In genomic region chr15:52336530-52336929, GRCh38 we compare ENCODE assay signal across 12 cellular contexts. TPM values are rescaled to one million over a fixed set of nuclear protein-coding genes. Genes with fewer than 3 reads are reported as not detected.
DNase-seq lines count a peak whose midpoint lies in the region; ATAC-seq, FAIRE-seq and TF ChIP-seq lines count a peak whose summit lies in the region.
"Had no signal": no experiment of that assay in that cellular context is flagged by ENCODE, and none has a peak within 500 bp of the region (broad histone marks: within the 10 kb centered on the region; RNA-seq: fewer than 3 reads in every experiment).

No MANE protein-coding gene starts in this region.

- no peak overlapping the region for H3K27ac Mint-ChIP-seq in neural crest cell (ENCODE audit: unreplicated experiment)
- H3K27ac Mint-ChIP-seq: activated T-helper 1 cell treated with anti-CD3 and anti-CD28 coated beads, Interleukin-12 subunit alpha, Interleukin-12 subunit beta, Interleukin-2, Interleukin-4 antibody, amounts not matched to agents 30 ng/mL and 10 ng/mL and 1 ng/mL, durations not matched to agents 14 hours and 24 hours and 36 hours had no signal

- H3K27ac ChIP-seq in K562 (ENCODE audit: extremely low read depth, low read depth, low read length) (no peak overlapping the region), tibial artery (no peak overlapping the region)
- H3K27ac ChIP-seq: ascending aorta had no signal

- TF ChIP-seq CTCF in GM12872 (IDR thresholded peaks at IDR 0.05; ENCODE audit: insufficient read depth, low read depth, low read length) (0 out of 3 replicates have a peak, but pooled peaks have one; percentile 11), LNCaP clone FGC (IDR thresholded peaks at IDR 0.05; ENCODE audit: control insufficient read depth, extremely low read depth, insufficient read depth) (peak; percentile 67), K562 (IDR thresholded peaks at IDR 0.05 in 2 of 3, conservative IDR thresholded peaks at IDR 0.05 in 1 of 3; ENCODE audit: insufficient read depth in 2 of 3, low read depth in 1 of 3, low read length in 3 of 3) (peak in 1 of 3 experiments; percentile 34; a peak in 2 of 6 replicates), neural crest cell (conservative IDR thresholded peaks at IDR 0.05) (peak; percentile 33), tibial artery (IDR thresholded peaks at IDR 0.05) (no peak)

- CTCF ChIA-PET in K562 (lab: Yijun Ruan, JAX; ENCODE audit: low intra/inter-chr PET ratio), result interaction anchor here (0.7 kb wide), 1 partner anchor 153 kb away, joined by 3 read pairs; no protein-coding TSS in a partner anchor

- FAIRE-seq in K562 (lab: Jason Lieb, UNC), result no peak
- FAIRE-seq: endometrium had no signal

- no peaks in the 10 kb centered on the region for H3K9me3 Mint-ChIP-seq in neural crest cell
- H3K9me3 Mint-ChIP-seq: activated T-helper 1 cell treated with anti-CD3 and anti-CD28 coated beads, Interleukin-12 subunit alpha, Interleukin-12 subunit beta, Interleukin-2, Interleukin-4 antibody, amounts not matched to agents 30 ng/mL and 10 ng/mL and 1 ng/mL, durations not matched to agents 14 hours and 24 hours and 36 hours had no signal

- no peak for TF ChIP-seq POLR2A in K562 (conservative IDR thresholded peaks at IDR 0.05)

- in situ Hi-C loops in K562 (cut with MboI), result no loop called here

- TF ChIP-seq RAD21 in K562 (CRISPR knock-in tag; conservative IDR thresholded peaks at IDR 0.05 in 1 of 2, IDR thresholded peaks at IDR 0.05 in 1 of 2), result no peak; a peak in 1 of 4 replicates

- ATAC-seq in K562, result peak; percentile 44; the same call in 2 of the 3 replicates

- H3K36me3 Mint-ChIP-seq in neural crest cell (ENCODE audit: low read depth), result peaks cover 3% of the 10 kb centered on the region

- peaks cover 13% of the 10 kb centered on the region for H3K4me1 Mint-ChIP-seq in neural crest cell

- H3K4me3 ChIP-seq in LNCaP clone FGC (ENCODE audit: low read depth, low read length) (no peak overlapping the region), K562 (no peak overlapping the region), tibial artery (no peak overlapping the region)
- H3K4me3 ChIP-seq: ascending aorta had no signal

- no peak overlapping the region for H3K4me3 Mint-ChIP-seq in neural crest cell
- H3K4me3 Mint-ChIP-seq: activated T-helper 1 cell treated with anti-CD3 and anti-CD28 coated beads, Interleukin-12 subunit alpha, Interleukin-12 subunit beta, Interleukin-2, Interleukin-4 antibody, amounts not matched to agents 30 ng/mL and 10 ng/mL and 1 ng/mL, durations not matched to agents 14 hours and 24 hours and 36 hours had no signal

- 1% methylated on average over 4 of the region's 4 CpGs for WGBS in K562 (ENCODE audit: insufficient coverage, low coverage, missing lambda C conversion rate)

- peaks cover 12% of the 10 kb centered on the region in 2 experiments; a peak in 4 of 5 replicates for H3K27me3 ChIP-seq in K562 (ENCODE audit: control insufficient read depth in 2 of 2, insufficient read depth in 2 of 2, low read length in 2 of 2)
- H3K27me3 ChIP-seq in tibial artery, result no peaks in the 10 kb centered on the region
- H3K27me3 ChIP-seq: ascending aorta had no signal

- no peaks in the 10 kb centered on the region for H4K20me1 ChIP-seq in K562 (replicated peaks; ENCODE audit: control insufficient read depth, insufficient read depth, low read length)

- H3K4me1 ChIP-seq in K562 (replicated peaks in 1 of 2; ENCODE audit: control insufficient read depth in 2 of 2, insufficient read depth in 2 of 2, low read length in 2 of 2) (no peaks in the 10 kb centered on the region), tibial artery (no peaks in the 10 kb centered on the region)
- H3K4me1 ChIP-seq: ascending aorta had no signal

- H3K27me3 Mint-ChIP-seq in neural crest cell (ENCODE audit: low read depth), result no peaks in the 10 kb centered on the region

- no peak overlapping the region for H3K9ac ChIP-seq in K562 (ENCODE audit: insufficient read depth in 1 of 2, low read depth in 2 of 2, low read length in 2 of 2)

- POLR2A ChIA-PET in K562 (lab: Yijun Ruan, JAX), result interaction anchor here (1.1 kb wide), 1 partner anchor 33 kb away, joined by 3 read pairs; no protein-coding TSS in a partner anchor

- BruUV-seq in K562 (replicated peaks; lab: Mats Ljungman, UMichigan), result no TSS peak

- DNase-seq in LNCaP clone FGC (ENCODE audit: low read depth) (peak; percentile 84), K562 (ENCODE audit: extremely low read depth in 1 of 4, low spot score in 3 of 4) (peak in 2 of 4 experiments; percentile 8 to 13), neural crest cell (ENCODE audit: low read depth, low spot score) (no peak), NCI-H446 (lab: John Stamatoyannopoulos, UW) (no peak), DMS79 (lab: John Stamatoyannopoulos, UW) (no peak), tibial artery (no peak)
- DNase-seq: activated CD4-positive, alpha-beta T cell treated with anti-CD3 and anti-CD28 coated beads for 1 hour; NCI-H2227 treated with DMSO at 0.1 percent for 48 hours had no signal

- TF ChIP-seq EP300 in K562 (IDR thresholded peaks at IDR 0.05; ENCODE audit: low read length), result no peak

- H3K36me3 ChIP-seq in K562 (ENCODE audit: control insufficient read depth, insufficient read depth, low read length) (no peaks in the 10 kb centered on the region), tibial artery (peaks cover 9 to 31% (median 18%) of the 10 kb centered on the region in 3 donors)

- H3K79me2 ChIP-seq in K562 (ENCODE audit: control insufficient read depth, insufficient read depth, low read length), result no peaks in the 10 kb centered on the region

- no peaks in the 10 kb centered on the region for H3K9me3 ChIP-seq in K562 (replicated peaks; ENCODE audit: control insufficient read depth, insufficient read depth, low read depth, low read length)
- no peaks in the 10 kb centered on the region for H3K9me3 ChIP-seq in tibial artery
- H3K9me3 ChIP-seq: ascending aorta had no signal

- H3K4me2 ChIP-seq in K562 (ENCODE audit: insufficient read depth, low read length), result no peak overlapping the region

- H2AFZ ChIP-seq in K562 (ENCODE audit: low read depth, low read length), result no peak overlapping the region

- intact Hi-C loops in K562 (cut with micrococcal nuclease), result loop anchor here (10.0 kb wide), 1 partner anchor 128 kb away; no protein-coding TSS in a partner anchor
- intact Hi-C loops in tibial artery (cut with DNase I; ENCODE audit: low total_unique reads), result no loop called here

- no peaks in the 10 kb centered on the region for H3K9me1 ChIP-seq in K562 (ENCODE audit: control insufficient read depth, insufficient read depth, low read length)

TF ChIP-seq in K562, 482 proteins besides CTCF, POLR2A, EP300 and RAD21 (continues in another document):
- no peak for TF ChIP-seq HNRNPUL1 (IDR thresholded peaks at IDR 0.05; ENCODE audit: low read length)

RNA-seq across cellular contexts. Expression of gene MYO5C, which starts 40.9 kb away (rescaled TPM):
- not detected in 2 replicates for total RNA-seq in K562 (2011; cell fraction: chromatin; rRNA removed; ENCODE audit: low replicate concordance)
- total RNA-seq in K562 (2011; cell fraction: nucleolus; rRNA removed), result not detected in 2 replicates
- total RNA-seq in K562 (2011; cell fraction: nucleoplasm; rRNA removed), result not detected in 2 replicates
- total RNA-seq in K562 (2014; rRNA removed), result not detected in 2 replicates
- total RNA-seq in K562 (2014; rRNA removed; fragmentation: Illumina TruSeq; extraction: Trizol), result 0.03 TPM in 1 of 2 replicates, not detected in the other
- not detected in 2 replicates for total RNA-seq in K562 (2015; rRNA removed; fragmentation: Illumina TruSeq; extraction: Trizol)
- 0.24 and 0.45 TPM in 2 replicates for total RNA-seq in K562 (2021)
- polyA plus RNA-seq in K562 (2011; rRNA removed), result not detected in 2 replicates
- not detected in 2 replicates for polyA plus RNA-seq in K562 (2011; cell fraction: cytosol; rRNA removed)
- polyA plus RNA-seq in K562 (2011; cell fraction: nucleus; rRNA removed), result not detected in 2 replicates
- polyA plus RNA-seq in K562 (2012), result 0.01 TPM in 1 of 2 replicates, not detected in the other
- not detected in 2 replicates for polyA plus RNA-seq in K562 (2014; fragmentation: Illumina TruSeq; extraction: Trizol)
- under 1 TPM in 1 of 2 experiments, not detected in 1; 0.01 TPM for polyA plus RNA-seq in K562 (2014; fragmentation: Nextera tagmentation; extraction: Ambion mirVana)
- not detected in 2 replicates for polyA plus RNA-seq in K562 (2014; rRNA removed)
- polyA minus RNA-seq in K562 (2011; rRNA and poly(A)+ RNA removed), result not detected in 2 replicates
- polyA minus RNA-seq in K562 (2011; cell fraction: cytosol; rRNA and poly(A)+ RNA removed), result not detected in 2 replicates
- polyA minus RNA-seq in K562 (2011; cell fraction: nucleus; rRNA and poly(A)+ RNA removed), result not detected in 2 replicates
- total RNA-seq in neural crest cell, result 7.7 and 7.8 TPM in 2 replicates

Comparison
In these comparisons a context has a peak if more than half of its experiments do, and no peak if none do; other contexts are left out.
1. CTCF ChIP-seq: peak in GM12872 (single experiment), LNCaP clone FGC (single experiment) and neural crest cell (single experiment); none in tibial artery (0 of 2).